ENCODE assay signal across 30 cellular contexts in genomic region chr5:61651202-61651601, GRCh38.
"Had no signal": no experiment of that assay in that cellular context is flagged by ENCODE, and none has a peak within 500 bp of the region (broad histone marks: within the 10 kb centered on the region; RNA-seq: fewer than 3 reads in every experiment).

No MANE protein-coding gene starts in this region.

- H3K9me3 ChIP-seq: adrenal gland, ascending aorta, breast epithelium, gastrocnemius medialis, heart left ventricle had no signal

- H3K27me3 ChIP-seq: adrenal gland, ascending aorta, breast epithelium, gastrocnemius medialis, heart left ventricle had no signal

- DNase-seq: activated B cell treated with CpG ODN at 0.5 μM for 24 hours; activated CD4-positive, alpha-beta T cell treated with anti-CD3 and anti-CD28 coated beads for 48 hours; activated CD4-positive, alpha-beta T cell treated with anti-CD3 and anti-CD28 coated beads, Interleukin-2, amount 50 U/mL, for 1 hour; activated CD4-positive, alpha-beta T cell treated with anti-CD3 and anti-CD28 coated beads, Interleukin-2, amount 50 U/mL, for 48 hours; activated CD8-positive, alpha-beta memory T cell treated with anti-CD3 and anti-CD28 coated beads for 24 hours; activated CD8-positive, alpha-beta memory T cell treated with anti-CD3 and anti-CD28 coated beads, Interleukin-2, amount 50 U/mL, for 4 hours; activated CD8-positive, alpha-beta T cell treated with anti-CD3 and anti-CD28 coated beads for 36 hours; activated effector memory CD4-positive, alpha-beta T cell treated with anti-CD3 and anti-CD28 coated beads, Interleukin-2, amount 50 U/mL, for 16 hours; activated naive CD4-positive, alpha-beta T cell treated with anti-CD3 and anti-CD28 coated beads for 36 hours; activated naive CD8-positive, alpha-beta T cell treated with anti-CD3 and anti-CD28 coated beads for 36 hours; activated naive CD8-positive, alpha-beta T cell treated with anti-CD3 and anti-CD28 coated beads, Interleukin-2, amount 50 U/mL, for 24 hours; activated T-cell treated with anti-CD3 and anti-CD28 coated beads, Interleukin-2, amount 50 U/mL, for 1 hour; activated T-cell treated with anti-CD3 and anti-CD28 coated beads, Interleukin-2, amount 50 U/mL, for 48 hours; adrenal gland; amygdala; effector CD4-positive, alpha-beta T cell; effector memory CD8-positive, alpha-beta T cell; foreskin fibroblast; gastrocnemius medialis; glutamatergic neuron; heart left ventricle; T-helper 1 cell; T-helper 17 cell; T1000; WERI-Rb-1 had no signal

- ATAC-seq: activated CD4-positive, CD25-positive, alpha-beta regulatory T cell treated with anti-CD3 and anti-CD28 coated beads, Interleukin-2, amount 50 U/mL, for 24 hours; activated CD8-positive, alpha-beta T cell treated with anti-CD3 and anti-CD28 coated beads for 36 hours; activated naive CD8-positive, alpha-beta T cell treated with anti-CD3 and anti-CD28 coated beads, Interleukin-2, amount 50 U/mL, for 24 hours; effector memory CD8-positive, alpha-beta T cell; gastrocnemius medialis; heart left ventricle; T-helper 17 cell had no signal

- H3K27ac ChIP-seq: adrenal gland, ascending aorta, breast epithelium, coronary artery, epithelial cell of prostate, gastrocnemius medialis, heart left ventricle, WERI-Rb-1 had no signal

- H3K4me1 ChIP-seq: adrenal gland, ascending aorta, breast epithelium, gastrocnemius medialis, heart left ventricle had no signal

- H3K36me3 ChIP-seq: adrenal gland, ascending aorta, breast epithelium, gastrocnemius medialis, heart left ventricle, WERI-Rb-1 had no signal

- H3K4me3 ChIP-seq: adrenal gland, ascending aorta, breast epithelium, coronary artery, gastrocnemius medialis, heart left ventricle had no signal
